ENCODE assay signal across 23 cellular contexts in genomic region chr1:172378109-172378755, GRCh38. TPM values are rescaled to one million over a fixed set of nuclear protein-coding genes. Genes with fewer than 3 reads are reported as not detected.
A peak's percentile ranks its signal among the peaks of the same experiment; 100 is the strongest.
DNase-seq lines count a peak whose midpoint lies in the region; ATAC-seq, FAIRE-seq and TF ChIP-seq lines count a peak whose summit lies in the region.
"Had no signal": no experiment of that assay in that cellular context is flagged by ENCODE, and none has a peak within 500 bp of the region (broad histone marks: within the 10 kb centered on the region; RNA-seq: fewer than 3 reads in every experiment).

No MANE protein-coding gene starts in this region.

- in situ Hi-C loops in K562 (cut with MboI) = no loop called here

- H3K9me3 ChIP-seq in K562 (replicated peaks; ENCODE audit: control insufficient read depth, insufficient read depth, low read depth, low read length) = no peaks in the 10 kb centered on the region
- H3K9me3 ChIP-seq: HAP-1, SJCRH30 had no signal

- H3K36me3 ChIP-seq in K562 (ENCODE audit: control insufficient read depth, insufficient read depth, low read length) = no peaks in the 10 kb centered on the region
- H3K36me3 ChIP-seq: HAP-1, SJCRH30 had no signal

- TF ChIP-seq CTCF in K562 (IDR thresholded peaks at IDR 0.05 in 2 of 3, conservative IDR thresholded peaks at IDR 0.05 in 1 of 3; ENCODE audit: insufficient read depth in 2 of 3, low read depth in 1 of 3, low read length in 3 of 3) = no peak
- no peak for TF ChIP-seq CTCF in nephron (IDR thresholded peaks at IDR 0.05; ENCODE audit: unreplicated experiment in 3 of 3)

- H4K20me1 ChIP-seq in K562 (replicated peaks; ENCODE audit: control insufficient read depth, insufficient read depth, low read length) = no peaks in the 10 kb centered on the region

- H3K9ac ChIP-seq in K562 (ENCODE audit: insufficient read depth in 1 of 2, low read depth in 2 of 2, low read length in 2 of 2) = no peak overlapping the region

- H3K27me3 ChIP-seq in K562 (ENCODE audit: control insufficient read depth in 2 of 2, insufficient read depth in 2 of 2, low read length in 2 of 2) = peaks cover 0 to 2% of the 10 kb centered on the region in 2 experiments; a peak in 2 of 5 replicates
- H3K27me3 ChIP-seq: SJCRH30 had no signal

- H3K79me2 ChIP-seq in K562 (ENCODE audit: control insufficient read depth, insufficient read depth, low read length) = no peaks in the 10 kb centered on the region

- ATAC-seq in K562 = no peak
- ATAC-seq in GM21381 (IDR thresholded peaks at IDR 0.05; ENCODE audit: unreplicated experiment) = no peak
- ATAC-seq: GM23338 had no signal

- H3K9me1 ChIP-seq in K562 (ENCODE audit: control insufficient read depth, insufficient read depth, low read length) = no peaks in the 10 kb centered on the region

- no peak overlapping the region for H3K4me3 ChIP-seq in K562
- H3K4me3 ChIP-seq: GM23338, HAP-1, SJCRH30 had no signal

- POLR2A ChIA-PET in K562 (lab: Yijun Ruan, JAX) = no interaction called here
- POLR2A ChIA-PET in activated CD4-positive, alpha-beta T cell treated with anti-CD3 and anti-CD28 coated beads, Interleukin-2, amount 10 ng/mL, durations not matched to agents 7 days and 5 days (lab: Charles Lee) = no interaction called here

- no peak overlapping the region for H3K27ac ChIP-seq in K562 (ENCODE audit: extremely low read depth, low read depth, low read length)
- H3K27ac ChIP-seq: 22Rv1, SJCRH30 had no signal

- H2AFZ ChIP-seq in K562 (ENCODE audit: low read depth, low read length) = no peak overlapping the region
- H2AFZ ChIP-seq: GM23338 had no signal

- CTCF ChIA-PET in K562 (lab: Yijun Ruan, JAX; ENCODE audit: low intra/inter-chr PET ratio) = interaction anchor here (0.7 kb wide), 1 partner anchor 66 kb away, joined by 4 read pairs; no protein-coding TSS in a partner anchor
- CTCF ChIA-PET in activated CD4-positive, alpha-beta T cell treated with anti-CD3 and anti-CD28 coated beads, Interleukin-2, amount 10 ng/mL, durations not matched to agents 7 days and 5 days (lab: Charles Lee) = interaction anchor here (1.0 kb wide), 1 partner anchor 16 kb away, joined by 3 read pairs; no protein-coding TSS in a partner anchor

- no peaks in the 10 kb centered on the region for H3K27me3 Mint-ChIP-seq in nephron (ENCODE audit: low read depth)
- H3K27me3 Mint-ChIP-seq in activated CD4-positive, alpha-beta T cell treated with anti-CD3 and anti-CD28 coated beads, Interleukin-2, amount 10 ng/mL, durations not matched to agents 7 days and 5 days = no peaks in the 10 kb centered on the region

- DNase-seq in NCI-H82 (lab: John Stamatoyannopoulos, UW) (peak; percentile 19), NCI-H82 treated with DMSO at 0.1 percent for 48 hours (lab: John Stamatoyannopoulos, UW; ENCODE audit: unreplicated experiment) (no peak), NCI-H526 treated with DMSO at 0.1 percent for 48 hours (lab: John Stamatoyannopoulos, UW) (peak; percentile 41), K562 (ENCODE audit: extremely low read depth in 1 of 4, low spot score in 3 of 4) (no peak), NCI-H1092 treated with DMSO at 0.1 percent for 48 hours (lab: John Stamatoyannopoulos, UW) (no peak)
- DNase-seq in activated CD4-positive, alpha-beta T cell treated with anti-CD3 and anti-CD28 coated beads, Interleukin-2, amount 10 ng/mL, durations not matched to agents 7 days and 5 days = no peak
- DNase-seq: AML-193, COR-L47, DMS79 treated with DMSO at 0.1 percent for 48 hours, IMR-90, NCI-H1105 treated with DMSO at 0.1 percent for 48 hours, NCI-H187, NCI-H2107, NCI-H446 treated with DMSO at 0.1 percent for 48 hours, SJCRH30 had no signal

- 0% methylated on average over 1 of the region's 1 CpG for WGBS in K562 (ENCODE audit: insufficient coverage, low coverage, missing lambda C conversion rate)

- FAIRE-seq in K562 (lab: Jason Lieb, UNC) = no peak
- FAIRE-seq: GM12892, RCC 7860 had no signal

- peak overlapping the region; percentile 77 to 90 (median 82) for H3K27ac Mint-ChIP-seq in nephron
- H3K27ac Mint-ChIP-seq in activated CD4-positive, alpha-beta T cell treated with anti-CD3 and anti-CD28 coated beads, Interleukin-2, amount 10 ng/mL, durations not matched to agents 7 days and 5 days = no peak overlapping the region
- H3K27ac Mint-ChIP-seq: GM23338 had no signal

- no peak for TF ChIP-seq RAD21 in K562 (CRISPR knock-in tag; conservative IDR thresholded peaks at IDR 0.05 in 1 of 2, IDR thresholded peaks at IDR 0.05 in 1 of 2)

- H3K9me3 Mint-ChIP-seq in nephron = no peaks in the 10 kb centered on the region
- H3K9me3 Mint-ChIP-seq in activated CD4-positive, alpha-beta T cell treated with anti-CD3 and anti-CD28 coated beads, Interleukin-2, amount 10 ng/mL, durations not matched to agents 7 days and 5 days = peaks cover 2% of the 10 kb centered on the region
- H3K9me3 Mint-ChIP-seq: GM23338 had no signal

- peaks cover 4% of the 10 kb centered on the region for H3K36me3 Mint-ChIP-seq in nephron (ENCODE audit: low read depth)
- H3K36me3 Mint-ChIP-seq in activated CD4-positive, alpha-beta T cell treated with anti-CD3 and anti-CD28 coated beads, Interleukin-2, amount 10 ng/mL, durations not matched to agents 7 days and 5 days (ENCODE audit: low read depth) = peaks cover 5% of the 10 kb centered on the region

- H3K4me1 Mint-ChIP-seq in nephron = peaks cover 64% of the 10 kb centered on the region
- peaks cover 41% of the 10 kb centered on the region for H3K4me1 Mint-ChIP-seq in activated CD4-positive, alpha-beta T cell treated with anti-CD3 and anti-CD28 coated beads, Interleukin-2, amount 10 ng/mL, durations not matched to agents 7 days and 5 days

- no TSS peak for BruUV-seq in K562 (replicated peaks; lab: Mats Ljungman, UMichigan)

- intact Hi-C loops in K562 (cut with micrococcal nuclease) = no loop called here

- no peak for TF ChIP-seq EP300 in K562 (IDR thresholded peaks at IDR 0.05; ENCODE audit: low read length)

- H3K4me2 ChIP-seq in K562 (ENCODE audit: insufficient read depth, low read length) = no peak overlapping the region
- H3K4me2 ChIP-seq: GM23338 had no signal

- TF ChIP-seq POLR2A in K562 (conservative IDR thresholded peaks at IDR 0.05) = no peak

- H3K4me1 ChIP-seq in K562 (replicated peaks in 1 of 2; ENCODE audit: control insufficient read depth in 2 of 2, insufficient read depth in 2 of 2, low read length in 2 of 2) = no peaks in the 10 kb centered on the region

- peak overlapping the region in 1 of 3 experiments; percentile 27 for H3K4me3 Mint-ChIP-seq in nephron
- no peak overlapping the region for H3K4me3 Mint-ChIP-seq in activated CD4-positive, alpha-beta T cell treated with anti-CD3 and anti-CD28 coated beads, Interleukin-2, amount 10 ng/mL, durations not matched to agents 7 days and 5 days
- H3K4me3 Mint-ChIP-seq: GM23338 had no signal

TF ChIP-seq in K562, 482 proteins besides CTCF, POLR2A, EP300 and RAD21:
- TF ChIP-seq NFIC (IDR thresholded peaks at IDR 0.05) = peak; percentile 42; the same call in 1 of the 2 replicates
- no peak for TF ChIP-seq SMARCE1 (IDR thresholded peaks at IDR 0.05)

RNA-seq across cellular contexts. Expression of gene C1orf105, which starts 42.3 kb away (rescaled TPM):
- not detected in 2 replicates for total RNA-seq in K562 (2011; cell fraction: chromatin; rRNA removed; ENCODE audit: low replicate concordance)
- not detected in 2 replicates for total RNA-seq in K562 (2011; cell fraction: nucleolus; rRNA removed)
- total RNA-seq in K562 (2011; cell fraction: nucleoplasm; rRNA removed) = not detected in 2 replicates
- total RNA-seq in K562 (2014; rRNA removed) (not detected in 2 replicates), K562 (2014; rRNA removed; fragmentation: Illumina TruSeq; extraction: Trizol) (not detected in 2 replicates), K562 (2015; rRNA removed; fragmentation: Illumina TruSeq; extraction: Trizol) (not detected in 2 replicates), K562 (2021) (not detected in 2 replicates)
- polyA plus RNA-seq in K562 (2011; rRNA removed) (0.08 TPM in 1 of 2 replicates, not detected in the other), K562 (2014; fragmentation: Illumina TruSeq; extraction: Trizol) (0.19 TPM in 1 of 2 replicates, not detected in the other), K562 (2014; fragmentation: Nextera tagmentation; extraction: Ambion mirVana) (not detected), K562 (2014; rRNA removed) (not detected in 2 replicates)
- not detected in 2 replicates for polyA plus RNA-seq in K562 (2011; cell fraction: cytosol; rRNA removed)
- not detected in 2 replicates for polyA plus RNA-seq in K562 (2011; cell fraction: nucleus; rRNA removed)
- polyA plus RNA-seq in K562 (2012) = not detected in 2 replicates
- polyA minus RNA-seq in K562 (2011; rRNA and poly(A)+ RNA removed) = not detected in 2 replicates
- polyA minus RNA-seq in K562 (2011; cell fraction: cytosol; rRNA and poly(A)+ RNA removed) = not detected in 2 replicates
- not detected in 2 replicates for polyA minus RNA-seq in K562 (2011; cell fraction: nucleus; rRNA and poly(A)+ RNA removed)
- total RNA-seq in activated CD4-positive, alpha-beta T cell treated with anti-CD3 and anti-CD28 coated beads, Interleukin-2, amount 10 ng/mL, durations not matched to agents 7 days and 5 days = not detected
- total RNA-seq: GM23338, HT1080, IMR-90 had no signal
- polyA plus RNA-seq: GM23338, IMR-90 had no signal

Comparison
In these comparisons a context has a peak if more than half of its experiments do, and no peak if none do; other contexts are left out.
1. DNase-seq: peak in NCI-H82 (single experiment) and NCI-H526 treated with DMSO at 0.1 percent for 48 hours (single experiment); none in NCI-H82 treated with DMSO at 0.1 percent for 48 hours (single experiment), K562 (0 of 4), NCI-H1092 treated with DMSO at 0.1 percent for 48 hours (single experiment) and activated CD4-positive, alpha-beta T cell treated with anti-CD3 and anti-CD28 coated beads, Interleukin-2, amount 10 ng/mL, durations not matched to agents 7 days and 5 days (single experiment).